In genomic region chr17:7064248-7064647, GRCh38 we compare ENCODE assay signal across 26 cellular contexts. TPM values are rescaled to one million over a fixed set of nuclear protein-coding genes. Genes with fewer than 3 reads are reported as not detected.
DNase-seq lines count a peak whose midpoint lies in the region; ATAC-seq, FAIRE-seq and TF ChIP-seq lines count a peak whose summit lies in the region.
"Had no signal": no experiment of that assay in that cellular context is flagged by ENCODE, and none has a peak within 500 bp of the region (broad histone marks: within the 10 kb centered on the region; RNA-seq: fewer than 3 reads in every experiment).

No MANE protein-coding gene starts in this region.

- no peaks in the 10 kb centered on the region for H3K79me1 ChIP-seq in mesenchymal stem cell (replicated peaks; ENCODE audit: low read length, poor library complexity, severe bottlenecking)

- H3K4me1 Mint-ChIP-seq in chondrocyte (ENCODE audit: low read depth) = peaks cover 18% of the 10 kb centered on the region
- H3K4me1 Mint-ChIP-seq: immature natural killer cell had no signal

- TF ChIP-seq POLR2A in A549 (IDR thresholded peaks at IDR 0.05; ENCODE audit: low read length) = no peak

- 78% methylated on average over 4 of the region's 4 CpGs for WGBS in A549 (ENCODE audit: missing lambda C conversion rate)
- 70% methylated on average over 4 of the region's 4 CpGs for WGBS in mesenchymal stem cell

- H3K27me3 ChIP-seq in mesenchymal stem cell (ENCODE audit: control insufficient read depth in 1 of 2, insufficient read depth in 1 of 2, low read length in 2 of 2) = peaks cover 0 to 40% of the 10 kb centered on the region in 2 experiments
- H3K27me3 ChIP-seq: vagina had no signal

- H3K4me3 ChIP-seq in A549 (no peak overlapping the region), mesenchymal stem cell (ENCODE audit: insufficient read depth in 1 of 2, low read depth in 1 of 2, low read length in 2 of 2) (no peak overlapping the region)
- H3K4me3 ChIP-seq: lower lobe of right lung, suprapubic skin, vagina had no signal

- DNase-seq in A549 (ENCODE audit: low read depth in 1 of 2, low spot score in 1 of 2) = no peak
- peak; percentile 49 for DNase-seq in LHCN-M2 (ENCODE audit: low read depth)
- DNase-seq in chondrocyte (ENCODE audit: low spot score) = peak; percentile 49
- DNase-seq in mesenchymal stem cell = no peak
- DNase-seq in NCI-H526 (lab: John Stamatoyannopoulos, UW) = no peak
- DNase-seq: activated CD4-positive, alpha-beta T cell treated with anti-CD3 and anti-CD28 coated beads, Interleukin-2, amount 50 U/mL, for 4 hours; activated effector memory CD4-positive, alpha-beta T cell treated with anti-CD3 and anti-CD28 coated beads, Interleukin-2, amount 50 U/mL, for 16 hours; activated naive CD8-positive, alpha-beta T cell treated with anti-CD3 and anti-CD28 coated beads, Interleukin-2, amount 50 U/mL, for 24 hours; CD4-positive, alpha-beta memory T cell; DMS79; immature natural killer cell; lower lobe of right lung; NCI-H2029; right cardiac atrium; stimulated activated CD4-positive, alpha-beta T cell treated with anti-CD3 and anti-CD28 coated beads, Interleukin-15, amount 100 ng/mL, for 24 hours had no signal

- no peak for TF ChIP-seq EP300 in A549 (IDR thresholded peaks at IDR 0.05)

- no peak for FAIRE-seq in A549 (lab: Jason Lieb, UNC)
- FAIRE-seq: GM12892, H54 had no signal

- H2AK5ac ChIP-seq in mesenchymal stem cell (ENCODE audit: low read length, severe bottlenecking) = no peak overlapping the region

- no peak overlapping the region for H3K9ac ChIP-seq in mesenchymal stem cell (ENCODE audit: low read length)

- H3K4me1 ChIP-seq in A549 (peaks cover 37% of the 10 kb centered on the region), mesenchymal stem cell (ENCODE audit: control insufficient read depth, insufficient read depth, low read depth, low read length) (peaks cover 16% of the 10 kb centered on the region)
- H3K4me1 ChIP-seq: lower lobe of right lung, vagina had no signal

- H3K36me3 Mint-ChIP-seq in chondrocyte (ENCODE audit: low read depth) = peaks cover 6% of the 10 kb centered on the region

- POLR2A ChIA-PET in A549 (lab: Yijun Ruan, JAX) = no interaction called here

- H3K27me3 Mint-ChIP-seq in chondrocyte (ENCODE audit: low read depth) = peaks cover 6% of the 10 kb centered on the region

- no peak overlapping the region for H3K4me3 Mint-ChIP-seq in chondrocyte (ENCODE audit: unreplicated experiment)
- H3K4me3 Mint-ChIP-seq: activated naive CD8-positive, alpha-beta T cell treated with anti-CD3 and anti-CD28 coated beads, Interleukin-2, amount 50 U/mL, for 24 hours; CD4-positive, alpha-beta memory T cell; immature natural killer cell had no signal

- peak overlapping the region; percentile 50 for H4K91ac ChIP-seq in mesenchymal stem cell (ENCODE audit: low read length)

- peak overlapping the region; percentile 0 to 91; a peak in 3 of 6 replicates for H3K27ac ChIP-seq in A549
- peak overlapping the region; percentile 44 for H3K27ac ChIP-seq in mesenchymal stem cell (ENCODE audit: low read length, poor library complexity, severe bottlenecking)
- H3K27ac ChIP-seq: lower lobe of right lung, suprapubic skin, vagina had no signal

- CTCF ChIA-PET in A549 (lab: Yijun Ruan, JAX) = interaction anchor here (1.4 to 34.0 kb wide), 5 partner anchors 9 to 72 kb away, joined by 3 to 1477 read pairs (median 6); partner anchors contain the start of gene ASGR2

- no peak for ATAC-seq in A549
- no peak for ATAC-seq in HG03135 (IDR thresholded peaks at IDR 0.05; ENCODE audit: unreplicated experiment)
- ATAC-seq in HG03439 (IDR thresholded peaks at IDR 0.05; ENCODE audit: unreplicated experiment) = no peak
- ATAC-seq in GM19023 (IDR thresholded peaks at IDR 0.05; ENCODE audit: unreplicated experiment) = no peak
- ATAC-seq: activated naive CD8-positive, alpha-beta T cell treated with anti-CD3 and anti-CD28 coated beads, Interleukin-2, amount 50 U/mL, for 24 hours; lower lobe of right lung; right cardiac atrium had no signal

- H3K9me3 ChIP-seq in A549 = peaks cover 8% of the 10 kb centered on the region; the same call in 1 of the 3 replicates
- peaks cover 24% of the 10 kb centered on the region for H3K9me3 ChIP-seq in mesenchymal stem cell (ENCODE audit: control insufficient read depth, low read length)

- H2AFZ ChIP-seq in mesenchymal stem cell (ENCODE audit: low read depth, low read length) = no peak overlapping the region

- no peak overlapping the region for H2BK12ac ChIP-seq in mesenchymal stem cell (ENCODE audit: low read length in 2 of 2)

- no peak overlapping the region for H2BK15ac ChIP-seq in mesenchymal stem cell (ENCODE audit: low read depth, poor library complexity, severe bottlenecking)

- no peak overlapping the region for H3K14ac ChIP-seq in mesenchymal stem cell (ENCODE audit: low read length in 2 of 2)

- TF ChIP-seq CTCF in A549 (IDR thresholded peaks at IDR 0.05) = no peak
- TF ChIP-seq CTCF in chondrocyte (IDR thresholded peaks at IDR 0.05) = no peak

- no peak overlapping the region for H3K23ac ChIP-seq in mesenchymal stem cell (ENCODE audit: low read length in 2 of 2)

- TF ChIP-seq RAD21 in A549 (conservative IDR thresholded peaks at IDR 0.05 in 1 of 2, IDR thresholded peaks at IDR 0.05 in 1 of 2) = no peak

- no peak overlapping the region for H2BK5ac ChIP-seq in mesenchymal stem cell (ENCODE audit: low read depth, low read length, poor library complexity, severe bottlenecking)

- H3K27ac Mint-ChIP-seq in chondrocyte (ENCODE audit: unreplicated experiment) = peak overlapping the region; percentile 49
- H3K27ac Mint-ChIP-seq: activated naive CD8-positive, alpha-beta T cell treated with anti-CD3 and anti-CD28 coated beads, Interleukin-2, amount 50 U/mL, for 24 hours; CD4-positive, alpha-beta memory T cell had no signal

- no peak overlapping the region for H3K4ac ChIP-seq in mesenchymal stem cell (ENCODE audit: low read depth in 1 of 2, low read length in 2 of 2)

- no peak overlapping the region for H3K18ac ChIP-seq in mesenchymal stem cell (ENCODE audit: low read depth in 1 of 2, low read length in 2 of 2)

- no peak overlapping the region for H2BK120ac ChIP-seq in mesenchymal stem cell (ENCODE audit: low read depth, low read length)

- peaks cover 19% of the 10 kb centered on the region for H3K9me3 Mint-ChIP-seq in chondrocyte (ENCODE audit: low read depth)

- H3K4me2 ChIP-seq in A549 (no peak overlapping the region), mesenchymal stem cell (ENCODE audit: low read length, poor library complexity, severe bottlenecking) (no peak overlapping the region)

- no peaks in the 10 kb centered on the region for H3K36me3 ChIP-seq in mesenchymal stem cell (ENCODE audit: control insufficient read depth in 1 of 2, insufficient read depth in 2 of 2, low read depth in 1 of 2, low read length in 2 of 2)
- H3K36me3 ChIP-seq: lower lobe of right lung, suprapubic skin, vagina had no signal

- no peak overlapping the region for H4K8ac ChIP-seq in mesenchymal stem cell (ENCODE audit: low read length)

RNA-seq across cellular contexts. Expression of gene CLEC10A, which starts 15.8 kb away (rescaled TPM):
- polyA plus RNA-seq in A549 (2011; rRNA removed) (not detected in 2 replicates), A549 (2017; fragmentation: RNase III; extraction: RNeasy Plus Mini Kit Qiagen cat#74134 plus additional on column Dnase treatment) (not detected in 3 replicates)
- polyA plus RNA-seq in A549 (2012; cell fraction: cytosol; rRNA removed) = not detected in 2 replicates
- polyA plus RNA-seq in A549 (2012; cell fraction: nucleus; rRNA removed) = not detected in 2 replicates
- polyA minus RNA-seq in A549 (2011; rRNA and poly(A)+ RNA removed) = not detected in 2 replicates
- total RNA-seq in LHCN-M2 (2014; rRNA removed) (not detected in 2 replicates), chondrocyte (not detected in 3 replicates)
- not detected for polyA plus RNA-seq in LHCN-M2 (2012)
- not detected for polyA plus RNA-seq in mesenchymal stem cell (2013, experiment 1 of 2)
- not detected for polyA plus RNA-seq in mesenchymal stem cell (2013, experiment 2 of 2)
- total RNA-seq: fibroblast of lung; osteoblast; T-helper 2 cell treated with Interferon-gamma antibody and Interleukin-4, amounts not matched to agents 100 ng/mL and 5 ng/mL, for 36 hours had no signal
- polyA plus RNA-seq: AG04450; CD4-positive, alpha-beta memory T cell; fibroblast of lung had no signal

RNA-seq across cellular contexts. Expression of gene SLC16A11, which starts 20.4 kb away (rescaled TPM):
- polyA plus RNA-seq in A549 (2011; rRNA removed) = not detected in 2 replicates
- polyA plus RNA-seq in A549 (2012; cell fraction: cytosol; rRNA removed) = not detected in 2 replicates
- polyA plus RNA-seq in A549 (2012; cell fraction: nucleus; rRNA removed) = 0.08 TPM in 1 of 2 replicates, not detected in the other
- polyA plus RNA-seq in A549 (2017; fragmentation: RNase III; extraction: RNeasy Plus Mini Kit Qiagen cat#74134 plus additional on column Dnase treatment) = not detected in 3 replicates
- polyA minus RNA-seq in A549 (2011; rRNA and poly(A)+ RNA removed) = not detected in 2 replicates
- total RNA-seq in LHCN-M2 (2014; rRNA removed) = 0.11 TPM in 1 of 2 replicates, not detected in the other
- polyA plus RNA-seq in LHCN-M2 (2012) = 0.12 TPM
- total RNA-seq in chondrocyte = 0.41 to 0.85 TPM (median 0.47 TPM) in 3 replicates
- 0.21 TPM for polyA plus RNA-seq in mesenchymal stem cell (2013, experiment 1 of 2)
- 0.30 TPM for polyA plus RNA-seq in mesenchymal stem cell (2013, experiment 2 of 2)
- total RNA-seq: vagina had no signal
- polyA plus RNA-seq: AG04450, fibroblast of lung had no signal

RNA-seq across cellular contexts. Expression of gene SLC16A13, which starts 28.4 kb away (rescaled TPM):
- polyA plus RNA-seq in A549 (2011; rRNA removed) = 6.2 and 8.0 TPM in 2 replicates
- polyA plus RNA-seq in A549 (2012; cell fraction: cytosol; rRNA removed) = 7.9 and 11.7 TPM in 2 replicates
- 16.2 and 19.5 TPM in 2 replicates for polyA plus RNA-seq in A549 (2012; cell fraction: nucleus; rRNA removed)
- 6.2 to 10.9 TPM (median 10.4 TPM) in 3 replicates for polyA plus RNA-seq in A549 (2017; fragmentation: RNase III; extraction: RNeasy Plus Mini Kit Qiagen cat#74134 plus additional on column Dnase treatment)
- 8.2 and 8.4 TPM in 2 replicates for polyA minus RNA-seq in A549 (2011; rRNA and poly(A)+ RNA removed)
- 0.63 TPM in 1 of 2 replicates, not detected in the other for total RNA-seq in LHCN-M2 (2014; rRNA removed)
- 2.8 TPM for polyA plus RNA-seq in LHCN-M2 (2012)
- 3.5 to 5.4 TPM (median 4.8 TPM) in 3 replicates for total RNA-seq in chondrocyte
- polyA plus RNA-seq in mesenchymal stem cell (2013, experiment 1 of 2) = 8.4 TPM
- 8.0 TPM for polyA plus RNA-seq in mesenchymal stem cell (2013, experiment 2 of 2)

RNA-seq across cellular contexts. Expression of gene BCL6B, which starts 41.4 kb away (rescaled TPM):
- polyA plus RNA-seq in A549 (2011; rRNA removed) (0.16 TPM in 1 of 2 replicates, not detected in the other), A549 (2017; fragmentation: RNase III; extraction: RNeasy Plus Mini Kit Qiagen cat#74134 plus additional on column Dnase treatment) (0.03 to 0.04 TPM in 2 of 3 replicates, not detected in the other)
- 0.01 TPM in 1 of 2 replicates, not detected in the other for polyA plus RNA-seq in A549 (2012; cell fraction: cytosol; rRNA removed)
- 0.02 and 0.05 TPM in 2 replicates for polyA plus RNA-seq in A549 (2012; cell fraction: nucleus; rRNA removed)
- not detected in 2 replicates for polyA minus RNA-seq in A549 (2011; rRNA and poly(A)+ RNA removed)
- total RNA-seq in LHCN-M2 (2014; rRNA removed) (not detected in 2 replicates), chondrocyte (not detected in 3 replicates)
- polyA plus RNA-seq in LHCN-M2 (2012) = not detected
- 0.01 TPM for polyA plus RNA-seq in mesenchymal stem cell (2013, experiment 1 of 2)
- 0.04 TPM for polyA plus RNA-seq in mesenchymal stem cell (2013, experiment 2 of 2)
- total RNA-seq: CD4-positive, alpha-beta memory T cell; osteoblast had no signal
- polyA plus RNA-seq: AG04450; CD4-positive, alpha-beta memory T cell had no signal

RNA-seq across cellular contexts. Expression of gene ASGR2, which starts 50.4 kb away (rescaled TPM):
- polyA plus RNA-seq in A549 (2011; rRNA removed) (0.25 and 0.34 TPM in 2 replicates), A549 (2017; fragmentation: RNase III; extraction: RNeasy Plus Mini Kit Qiagen cat#74134 plus additional on column Dnase treatment) (0.06 TPM in 1 of 3 replicates, not detected in the others)
- 0.10 and 0.11 TPM in 2 replicates for polyA plus RNA-seq in A549 (2012; cell fraction: cytosol; rRNA removed)
- polyA plus RNA-seq in A549 (2012; cell fraction: nucleus; rRNA removed) = 0.06 and 0.31 TPM in 2 replicates
- not detected in 2 replicates for polyA minus RNA-seq in A549 (2011; rRNA and poly(A)+ RNA removed)
- total RNA-seq in LHCN-M2 (2014; rRNA removed) (not detected in 2 replicates), chondrocyte (not detected in 3 replicates)
- not detected for polyA plus RNA-seq in LHCN-M2 (2012)
- polyA plus RNA-seq in mesenchymal stem cell (2013, experiment 1 of 2) = not detected
- not detected for polyA plus RNA-seq in mesenchymal stem cell (2013, experiment 2 of 2)
- total RNA-seq: CD4-positive, alpha-beta memory T cell; fibroblast of lung; T-helper 2 cell treated with Interferon-gamma antibody and Interleukin-4, amounts not matched to agents 100 ng/mL and 5 ng/mL, for 36 hours had no signal
- polyA plus RNA-seq: AG04450; CD4-positive, alpha-beta memory T cell; fibroblast of lung had no signal

Comparison
In these comparisons a context has a peak if more than half of its experiments do, and no peak if none do; other contexts are left out.
1. DNase-seq: peak in LHCN-M2 (single experiment) and chondrocyte (single experiment); none in A549 (0 of 2), mesenchymal stem cell (single experiment) and NCI-H526 (0 of 2).